Comparison of ENCODE assay signal across 9 cellular contexts in genomic region chr1:184945034-184945433, GRCh38. TPM values are rescaled to one million over a fixed set of nuclear protein-coding genes. Genes with fewer than 3 reads are reported as not detected.
A peak's percentile ranks its signal among the peaks of the same experiment; 100 is the strongest.
DNase-seq lines count a peak whose midpoint lies in the region; ATAC-seq and TF ChIP-seq lines count a peak whose summit lies in the region.
"Had no signal": no experiment of that assay in that cellular context is flagged by ENCODE, and none has a peak within 500 bp of the region (broad histone marks: within the 10 kb centered on the region; RNA-seq: fewer than 3 reads in every experiment).

No MANE protein-coding gene starts in this region.

- H3K9me3 ChIP-seq in esophagus muscularis mucosa (no peaks in the 10 kb centered on the region), upper lobe of right lung (no peaks in the 10 kb centered on the region)
- H3K9me3 ChIP-seq: right lobe of liver had no signal

- H3K4me1 Mint-ChIP-seq in activated naive CD8-positive, alpha-beta T cell treated with anti-CD3 and anti-CD28 coated beads, Interleukin-2, amount 50 U/mL, for 24 hours: peaks cover 41% of the 10 kb centered on the region
- H3K4me1 Mint-ChIP-seq in activated naive CD8-positive, alpha-beta T cell treated with anti-CD3 and anti-CD28 coated beads for 36 hours: peaks cover 18% of the 10 kb centered on the region

- intact Hi-C loops in esophagus muscularis mucosa (cut with DNase I) (loop anchor here (5.0 kb wide), 1 partner anchor 33 kb away; no protein-coding TSS in a partner anchor), upper lobe of right lung (cut with DNase I) (no loop called here)

- H3K27me3 Mint-ChIP-seq in activated naive CD8-positive, alpha-beta T cell treated with anti-CD3 and anti-CD28 coated beads, Interleukin-2, amount 50 U/mL, for 24 hours: peaks cover 3% of the 10 kb centered on the region
- peaks cover 3% of the 10 kb centered on the region for H3K27me3 Mint-ChIP-seq in activated naive CD8-positive, alpha-beta T cell treated with anti-CD3 and anti-CD28 coated beads for 36 hours

- H3K36me3 ChIP-seq in esophagus muscularis mucosa (no peaks in the 10 kb centered on the region), upper lobe of right lung (no peaks in the 10 kb centered on the region)
- H3K36me3 ChIP-seq: right lobe of liver had no signal

- H3K27me3 ChIP-seq in esophagus muscularis mucosa: no peaks in the 10 kb centered on the region
- no peaks in the 10 kb centered on the region for H3K27me3 ChIP-seq in upper lobe of right lung
- H3K27me3 ChIP-seq: right lobe of liver had no signal

- no peak for DNase-seq in activated naive CD8-positive, alpha-beta T cell treated with anti-CD3 and anti-CD28 coated beads, Interleukin-2, amount 50 U/mL, for 24 hours
- no peak for DNase-seq in activated naive CD8-positive, alpha-beta T cell treated with anti-CD3 and anti-CD28 coated beads for 36 hours
- peak; percentile 0 for DNase-seq in esophagus muscularis mucosa (ENCODE audit: extremely low spot score)
- DNase-seq in upper lobe of right lung: no peak
- DNase-seq in activated CD4-positive, CD25-positive, alpha-beta regulatory T cell (lab: John Stamatoyannopoulos, UW): no peak
- DNase-seq in stimulated activated CD4-positive, alpha-beta T cell treated with anti-CD3 and anti-CD28 coated beads, Interleukin-12 subunit alpha, Interleukin-12 subunit beta, amount 100 ng/mL, for 4 hours: no peak
- DNase-seq in stimulated activated CD4-positive, alpha-beta T cell treated with anti-CD3 and anti-CD28 coated beads, Interleukin-1b, Interleukin-23, amount 100 ng/mL, for 48 hours: no peak
- DNase-seq: right lobe of liver had no signal

- TF ChIP-seq EP300 in esophagus muscularis mucosa (IDR thresholded peaks at IDR 0.05): no peak

- 14% methylated on average over 2 of the region's 2 CpGs for WGBS in esophagus muscularis mucosa

- no peak for TF ChIP-seq CTCF in esophagus muscularis mucosa (IDR thresholded peaks at IDR 0.05)
- no peak for TF ChIP-seq CTCF in upper lobe of right lung (IDR thresholded peaks at IDR 0.05)

- H3K9me3 Mint-ChIP-seq in activated naive CD8-positive, alpha-beta T cell treated with anti-CD3 and anti-CD28 coated beads, Interleukin-2, amount 50 U/mL, for 24 hours: no peaks in the 10 kb centered on the region
- no peaks in the 10 kb centered on the region for H3K9me3 Mint-ChIP-seq in activated naive CD8-positive, alpha-beta T cell treated with anti-CD3 and anti-CD28 coated beads for 36 hours

- H3K4me3 Mint-ChIP-seq in activated naive CD8-positive, alpha-beta T cell treated with anti-CD3 and anti-CD28 coated beads, Interleukin-2, amount 50 U/mL, for 24 hours: no peak overlapping the region
- no peak overlapping the region for H3K4me3 Mint-ChIP-seq in activated naive CD8-positive, alpha-beta T cell treated with anti-CD3 and anti-CD28 coated beads for 36 hours

- no peak overlapping the region for H3K27ac Mint-ChIP-seq in activated naive CD8-positive, alpha-beta T cell treated with anti-CD3 and anti-CD28 coated beads, Interleukin-2, amount 50 U/mL, for 24 hours
- H3K27ac Mint-ChIP-seq in activated naive CD8-positive, alpha-beta T cell treated with anti-CD3 and anti-CD28 coated beads for 36 hours: no peak overlapping the region

- H3K36me3 Mint-ChIP-seq in activated naive CD8-positive, alpha-beta T cell treated with anti-CD3 and anti-CD28 coated beads, Interleukin-2, amount 50 U/mL, for 24 hours (ENCODE audit: low read depth): peaks cover 11% of the 10 kb centered on the region
- H3K36me3 Mint-ChIP-seq in activated naive CD8-positive, alpha-beta T cell treated with anti-CD3 and anti-CD28 coated beads for 36 hours: peaks cover 2% of the 10 kb centered on the region

- peaks cover 34 to 63% (median 53%) of the 10 kb centered on the region in 4 donors for H3K4me1 ChIP-seq in esophagus muscularis mucosa
- peaks cover 18% of the 10 kb centered on the region for H3K4me1 ChIP-seq in upper lobe of right lung
- H3K4me1 ChIP-seq: right lobe of liver had no signal

- ATAC-seq in activated naive CD8-positive, alpha-beta T cell treated with anti-CD3 and anti-CD28 coated beads, Interleukin-2, amount 50 U/mL, for 24 hours: peak; percentile 30
- ATAC-seq in HG03460 (IDR thresholded peaks at IDR 0.05; ENCODE audit: unreplicated experiment) (peak; percentile 62), upper lobe of right lung (peak; percentile 72)

- TF ChIP-seq POLR2A in esophagus muscularis mucosa (IDR thresholded peaks at IDR 0.05; ENCODE audit: low read depth): no peak

- H3K27ac ChIP-seq in esophagus muscularis mucosa (replicated peaks in 1 of 4): peak overlapping the region; percentile 37 to 66 (median 42)
- H3K27ac ChIP-seq in upper lobe of right lung: no peak overlapping the region
- H3K27ac ChIP-seq: right lobe of liver had no signal

- H3K4me3 ChIP-seq in esophagus muscularis mucosa: no peak overlapping the region
- no peak overlapping the region for H3K4me3 ChIP-seq in upper lobe of right lung
- H3K4me3 ChIP-seq: right lobe of liver had no signal

RNA-seq across cellular contexts. Expression of gene NIBAN1, which starts 29.3 kb away (rescaled TPM):
- total RNA-seq in activated naive CD8-positive, alpha-beta T cell treated with anti-CD3 and anti-CD28 coated beads for 36 hours: 1 to 10 TPM; 7.9 to 8.1 TPM
- total RNA-seq in esophagus muscularis mucosa: 100 to 1,000 TPM; 493 to 813 (median 584) TPM
- 33.3 TPM for total RNA-seq in upper lobe of right lung

Comparison
In these comparisons a context has a peak if more than half of its experiments do, and no peak if none do; other contexts are left out.
1. RNA of gene NIBAN1, which starts 29.3 kb away (total RNA-seq): 493 to 813 TPM in esophagus muscularis mucosa; 33.3 TPM in upper lobe of right lung (single experiment) and 7.9 to 8.1 TPM in activated naive CD8-positive, alpha-beta T cell treated with anti-CD3 and anti-CD28 coated beads for 36 hours; every median in the first group is over 10 times any median in the second.
2. Peak in every context shown above with its lines, with median percentiles within 50 percentile points of each other: ATAC-seq.